ENCODE assay signal across 19 cellular contexts in the genomic region with DNA sequence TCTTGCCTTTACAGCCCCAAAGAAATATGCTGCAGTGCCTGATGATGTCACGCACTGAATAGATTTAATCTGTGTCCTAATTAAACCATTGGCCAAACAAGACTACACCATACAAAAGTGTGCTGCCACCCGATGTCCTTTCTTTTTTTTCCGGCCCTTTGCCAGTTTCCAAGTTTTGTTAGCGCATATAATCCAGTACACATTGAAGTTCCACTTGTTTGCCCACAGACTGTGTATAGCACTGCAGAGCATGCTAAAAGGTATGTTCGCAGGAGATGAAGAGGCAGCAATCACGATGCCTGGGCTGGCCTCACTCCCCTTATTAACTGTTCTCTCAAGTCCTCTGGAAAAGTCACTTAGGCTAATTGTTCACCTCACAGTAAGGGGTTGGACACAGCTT. TPM values are rescaled to one million over a fixed set of nuclear protein-coding genes. Genes with fewer than 3 reads are reported as not detected.
DNase-seq lines count a peak whose midpoint lies in the region; ATAC-seq and TF ChIP-seq lines count a peak whose summit lies in the region.
"Had no signal": no experiment of that assay in that cellular context is flagged by ENCODE, and none has a peak within 500 bp of the region (broad histone marks: within the 10 kb centered on the region; RNA-seq: fewer than 3 reads in every experiment).

No MANE protein-coding gene starts in this region.

- H3K27ac Mint-ChIP-seq in activated T-cell treated with anti-CD3 and anti-CD28 coated beads, Interleukin-2, amount 50 U/mL, for 72 hours: peak overlapping the region; percentile 57

- DNase-seq in activated T-cell treated with anti-CD3 and anti-CD28 coated beads, Interleukin-2, amount 50 U/mL, for 72 hours: no peak
- no peak for DNase-seq in activated T-cell treated with anti-CD3 and anti-CD28 coated beads, Interleukin-2, amount 50 U/mL, for 4 hours
- DNase-seq in mesenteric fat pad (ENCODE audit: low spot score) (peak; percentile 37), prostate gland (ENCODE audit: low spot score) (peak; percentile 42), substantia nigra (lab: John Stamatoyannopoulos, UW) (no peak), NCI-H345 (lab: John Stamatoyannopoulos, UW) (no peak), RPMI8226 (no peak)
- DNase-seq: 8988T; CD8-positive, alpha-beta T cell; COR-L47; DMS 273 treated with DMSO at 0.1 percent for 48 hours; DMS53; DND-41; EL had no signal

- no peaks in the 10 kb centered on the region for H3K9me3 Mint-ChIP-seq in activated T-cell treated with anti-CD3 and anti-CD28 coated beads, Interleukin-2, amount 50 U/mL, for 72 hours
- no peaks in the 10 kb centered on the region for H3K9me3 Mint-ChIP-seq in activated T-cell treated with anti-CD3 and anti-CD28 coated beads, Interleukin-2, amount 50 U/mL, for 4 hours
- H3K9me3 Mint-ChIP-seq: CD14-positive monocyte; CD8-positive, alpha-beta T cell had no signal

- H3K4me1 ChIP-seq in prostate gland (replicated peaks): no peaks in the 10 kb centered on the region
- H3K4me1 ChIP-seq: BLaER1 had no signal

- WGBS in prostate gland: 52% methylated on average over 6 of the region's 6 CpGs

- H3K27me3 Mint-ChIP-seq in activated T-cell treated with anti-CD3 and anti-CD28 coated beads, Interleukin-2, amount 50 U/mL, for 72 hours (ENCODE audit: low read depth): no peaks in the 10 kb centered on the region
- H3K27me3 Mint-ChIP-seq in activated T-cell treated with anti-CD3 and anti-CD28 coated beads, Interleukin-2, amount 50 U/mL, for 4 hours (ENCODE audit: low read depth): no peaks in the 10 kb centered on the region

- H3K9me3 ChIP-seq in prostate gland: no peaks in the 10 kb centered on the region
- H3K9me3 ChIP-seq: BLaER1, HAP-1 had no signal

- H3K4me3 ChIP-seq in prostate gland: no peak overlapping the region
- H3K4me3 ChIP-seq: BLaER1, GM12878, HAP-1 had no signal

- H3K36me3 Mint-ChIP-seq in activated T-cell treated with anti-CD3 and anti-CD28 coated beads, Interleukin-2, amount 50 U/mL, for 72 hours (ENCODE audit: insufficient read depth in 2 of 2): peaks cover 2 to 4% of the 10 kb centered on the region in 2 donors
- peaks cover 30% of the 10 kb centered on the region for H3K36me3 Mint-ChIP-seq in activated T-cell treated with anti-CD3 and anti-CD28 coated beads, Interleukin-2, amount 50 U/mL, for 4 hours (ENCODE audit: insufficient read depth)

- H3K27ac ChIP-seq in VCaP (peak overlapping the region; percentile 54), prostate gland (no peak overlapping the region), substantia nigra (ENCODE audit: low read depth, low read length, poor library complexity, severe bottlenecking) (no peak overlapping the region)
- H3K27ac ChIP-seq: BLaER1 had no signal

- intact Hi-C loops in prostate gland (cut with DNase I): no loop called here

- no peak for ATAC-seq in activated T-cell treated with anti-CD3 and anti-CD28 coated beads, Interleukin-2, amount 50 U/mL, for 72 hours (replicated peaks in 1 of 2)
- ATAC-seq in activated T-cell treated with anti-CD3 and anti-CD28 coated beads, Interleukin-2, amount 50 U/mL, for 4 hours: no peak
- ATAC-seq: CD8-positive, alpha-beta T cell; GM12878 had no signal

- no peak for TF ChIP-seq POLR2A in prostate gland (IDR thresholded peaks at IDR 0.05)

- no peak overlapping the region for H3K4me3 Mint-ChIP-seq in activated T-cell treated with anti-CD3 and anti-CD28 coated beads, Interleukin-2, amount 50 U/mL, for 72 hours
- no peak overlapping the region for H3K4me3 Mint-ChIP-seq in activated T-cell treated with anti-CD3 and anti-CD28 coated beads, Interleukin-2, amount 50 U/mL, for 4 hours
- H3K4me3 Mint-ChIP-seq: CD14-positive monocyte; CD8-positive, alpha-beta T cell had no signal

- no peak for TF ChIP-seq CTCF in VCaP (conservative IDR thresholded peaks at IDR 0.05)
- TF ChIP-seq CTCF in prostate gland (IDR thresholded peaks at IDR 0.05): no peak

- peaks cover 0 to 9% of the 10 kb centered on the region in 2 donors for H3K36me3 ChIP-seq in prostate gland

- no peaks in the 10 kb centered on the region for H3K4me1 Mint-ChIP-seq in activated T-cell treated with anti-CD3 and anti-CD28 coated beads, Interleukin-2, amount 50 U/mL, for 72 hours (ENCODE audit: low read depth)
- peaks cover 4% of the 10 kb centered on the region for H3K4me1 Mint-ChIP-seq in activated T-cell treated with anti-CD3 and anti-CD28 coated beads, Interleukin-2, amount 50 U/mL, for 4 hours (ENCODE audit: low read depth)
- H3K4me1 Mint-ChIP-seq: CD14-positive monocyte had no signal

- no peaks in the 10 kb centered on the region for H3K27me3 ChIP-seq in prostate gland (replicated peaks; ENCODE audit: insufficient read depth)
- H3K27me3 ChIP-seq: BLaER1 had no signal

RNA-seq across cellular contexts. Expression of gene MRPS25, which starts 26.8 kb away (rescaled TPM):
- total RNA-seq in activated T-cell treated with anti-CD3 and anti-CD28 coated beads, Interleukin-2, amount 50 U/mL, for 72 hours: 10 to 100 TPM; 40.7 to 40.9 TPM
- 10 to 100 TPM; 76.2 to 87.3 (median 81.1) TPM for total RNA-seq in activated T-cell treated with anti-CD3 and anti-CD28 coated beads, Interleukin-2, amount 50 U/mL, for 4 hours
- total RNA-seq in mesenteric fat pad (52.3 TPM), prostate gland (10 to 100 TPM; 16.6 to 49.1 TPM)

Comparison
In these comparisons a context has a peak if more than half of its experiments do, and no peak if none do; other contexts are left out.
1. DNase-seq: peak in mesenteric fat pad (single experiment) and prostate gland (single experiment); none in activated T-cell treated with anti-CD3 and anti-CD28 coated beads, Interleukin-2, amount 50 U/mL, for 72 hours (0 of 2), activated T-cell treated with anti-CD3 and anti-CD28 coated beads, Interleukin-2, amount 50 U/mL, for 4 hours (single experiment), substantia nigra (0 of 49), NCI-H345 (single experiment) and RPMI8226 (single experiment).